ENCODE assay signal across 1 cellular context in genomic region chr14:23307687-23308644, GRCh38.
TF ChIP-seq lines count a peak whose summit lies in the region.

No MANE protein-coding gene starts in this region.

TF ChIP-seq in HepG2, 621 proteins besides CTCF, POLR2A, EP300 and RAD21:
- peak; percentile 28; the same call in 1 of the 2 replicates for TF ChIP-seq CREBL2 (CRISPR knock-in tag; IDR thresholded peaks at IDR 0.05; ENCODE audit: borderline replicate concordance)
- peak; percentile 44; the same call in 1 of the 2 replicates for TF ChIP-seq ARNT2 (CRISPR knock-in tag; IDR thresholded peaks at IDR 0.05; ENCODE audit: low read depth)
- peak; percentile 37; the same call in 1 of the 2 replicates for TF ChIP-seq ZBTB38 (CRISPR knock-in tag; IDR thresholded peaks at IDR 0.05)
- TF ChIP-seq HNF4A (CRISPR knock-in tag; IDR thresholded peaks at IDR 0.05): peak; percentile 19; the same call in 1 of the 2 replicates
- 0 out of 2 replicates have a peak, but pooled peaks have one; percentile 57 for TF ChIP-seq ZBTB4 (CRISPR knock-in tag; IDR thresholded peaks at IDR 0.05; ENCODE audit: borderline replicate concordance)
- TF ChIP-seq ZMYM2 (CRISPR knock-in tag; IDR thresholded peaks at IDR 0.05): 0 out of 2 replicates have a peak, but pooled peaks have one; percentile 61
- 0 out of 2 replicates have a peak, but pooled peaks have one; percentile 46 for TF ChIP-seq EEA1 (CRISPR knock-in tag; IDR thresholded peaks at IDR 0.05; ENCODE audit: borderline replicate concordance)
- peak; percentile 47 for TF ChIP-seq AGO2 (optimal IDR thresholded peaks at IDR 0.05; ENCODE audit: low read depth, low read length)
- TF ChIP-seq THAP9 (CRISPR knock-in tag; IDR thresholded peaks at IDR 0.05; ENCODE audit: borderline replicate concordance): 0 out of 2 replicates have a peak, but pooled peaks have one; percentile 34
- TF ChIP-seq KLF13 (CRISPR knock-in tag; IDR thresholded peaks at IDR 0.05): 0 out of 2 replicates have a peak, but pooled peaks have one; percentile 25
- TF ChIP-seq ZBTB20 (CRISPR knock-in tag; IDR thresholded peaks at IDR 0.05; ENCODE audit: borderline replicate concordance, low read depth): 0 out of 2 replicates have a peak, but pooled peaks have one; percentile 5
- TF ChIP-seq ZNF839 (CRISPR knock-in tag; IDR thresholded peaks at IDR 0.05; ENCODE audit: borderline replicate concordance): peak; percentile 42; the same call in 1 of the 2 replicates
- peak; percentile 28; the same call in 1 of the 2 replicates for TF ChIP-seq ZBTB33 (CRISPR knock-in tag; IDR thresholded peaks at IDR 0.05)
- no peak for TF ChIP-seq ZNF17 (CRISPR knock-in tag; IDR thresholded peaks at IDR 0.05)
- TF ChIP-seq HIVEP1 (CRISPR knock-in tag; IDR thresholded peaks at IDR 0.05): peak; percentile 40; the same call in 1 of the 2 replicates
- TF ChIP-seq ZNF879 (CRISPR knock-in tag; IDR thresholded peaks at IDR 0.05): 0 out of 2 replicates have a peak, but pooled peaks have one; percentile 25
- TF ChIP-seq TEAD3 (CRISPR knock-in tag; optimal IDR thresholded peaks at IDR 0.05; ENCODE audit: borderline replicate concordance): peak; percentile 58
- 0 out of 2 replicates have a peak, but pooled peaks have one; percentile 22 for TF ChIP-seq ZZZ3 (CRISPR knock-in tag; IDR thresholded peaks at IDR 0.05; ENCODE audit: borderline replicate concordance)
- TF ChIP-seq ZNF446 (CRISPR knock-in tag; IDR thresholded peaks at IDR 0.05): no peak
- peak; percentile 77; the same call in 1 of the 2 replicates for TF ChIP-seq ZNF768 (CRISPR knock-in tag; IDR thresholded peaks at IDR 0.05)
- 0 out of 2 replicates have a peak, but pooled peaks have one; percentile 19 for TF ChIP-seq PATZ1 (CRISPR knock-in tag; IDR thresholded peaks at IDR 0.05)
- 0 out of 2 replicates have a peak, but pooled peaks have one; percentile 9 for TF ChIP-seq ZNF430 (CRISPR knock-in tag; IDR thresholded peaks at IDR 0.05)
- TF ChIP-seq ZNF878 (CRISPR knock-in tag; IDR thresholded peaks at IDR 0.05): no peak
- peak; percentile 94 for TF ChIP-seq PTBP1 (IDR thresholded peaks at IDR 0.05; ENCODE audit: low read depth, low read length, poor library complexity, severe bottlenecking)
- TF ChIP-seq AKAP8 (CRISPR knock-in tag; IDR thresholded peaks at IDR 0.05): no peak
- TF ChIP-seq ZNF274 (CRISPR knock-in tag; IDR thresholded peaks at IDR 0.05): 0 out of 2 replicates have a peak, but pooled peaks have one; percentile 13
- TF ChIP-seq ZNF713 (CRISPR knock-in tag; IDR thresholded peaks at IDR 0.05): 0 out of 2 replicates have a peak, but pooled peaks have one; percentile 32
- peak; percentile 40; the same call in 1 of the 2 replicates for TF ChIP-seq MXD1 (CRISPR knock-in tag; IDR thresholded peaks at IDR 0.05)
- peak; percentile 10 for TF ChIP-seq RBM39 (IDR thresholded peaks at IDR 0.05; ENCODE audit: low read depth, low read length, poor library complexity, severe bottlenecking)
- TF ChIP-seq CC2D1A (CRISPR knock-in tag; IDR thresholded peaks at IDR 0.05): peak; percentile 61; the same call in 1 of the 2 replicates
- peak; percentile 41; the same call in 1 of the 2 replicates for TF ChIP-seq EHMT2 (IDR thresholded peaks at IDR 0.05; ENCODE audit: borderline replicate concordance, low read depth, low read length)
- TF ChIP-seq KDM5B (CRISPR knock-in tag; IDR thresholded peaks at IDR 0.05; ENCODE audit: borderline replicate concordance): peak; percentile 61; the same call in 1 of the 2 replicates
- TF ChIP-seq HOXD1 (CRISPR knock-in tag; IDR thresholded peaks at IDR 0.05): no peak
- 0 out of 2 replicates have a peak, but pooled peaks have one; percentile 20 for TF ChIP-seq HOMEZ (CRISPR knock-in tag; IDR thresholded peaks at IDR 0.05; ENCODE audit: low read depth)
- TF ChIP-seq KDM3A (CRISPR knock-in tag; IDR thresholded peaks at IDR 0.05; ENCODE audit: low read depth): peak; percentile 39; the same call in 1 of the 2 replicates
- TF ChIP-seq ZNF770 (CRISPR knock-in tag; IDR thresholded peaks at IDR 0.05): no peak
- no peak for TF ChIP-seq HDAC2 (CRISPR knock-in tag; IDR thresholded peaks at IDR 0.05)
- 0 out of 2 replicates have a peak, but pooled peaks have one; percentile 47 for TF ChIP-seq ZNF225 (CRISPR knock-in tag; IDR thresholded peaks at IDR 0.05)
- peak; percentile 27; the same call in 1 of the 2 replicates for TF ChIP-seq ATF7-NPFF (CRISPR knock-in tag; IDR thresholded peaks at IDR 0.05; ENCODE audit: low read depth)
- peak; percentile 11 for TF ChIP-seq PRPF4 (IDR thresholded peaks at IDR 0.05; ENCODE audit: low read depth, low read length, poor library complexity, severe bottlenecking)
- no peak for TF ChIP-seq ADNP (CRISPR knock-in tag; IDR thresholded peaks at IDR 0.05)
- no peak for TF ChIP-seq RNF219 (CRISPR knock-in tag; IDR thresholded peaks at IDR 0.05)
